Comparison of ENCODE assay signal across 8 cellular contexts in the genomic region with DNA sequence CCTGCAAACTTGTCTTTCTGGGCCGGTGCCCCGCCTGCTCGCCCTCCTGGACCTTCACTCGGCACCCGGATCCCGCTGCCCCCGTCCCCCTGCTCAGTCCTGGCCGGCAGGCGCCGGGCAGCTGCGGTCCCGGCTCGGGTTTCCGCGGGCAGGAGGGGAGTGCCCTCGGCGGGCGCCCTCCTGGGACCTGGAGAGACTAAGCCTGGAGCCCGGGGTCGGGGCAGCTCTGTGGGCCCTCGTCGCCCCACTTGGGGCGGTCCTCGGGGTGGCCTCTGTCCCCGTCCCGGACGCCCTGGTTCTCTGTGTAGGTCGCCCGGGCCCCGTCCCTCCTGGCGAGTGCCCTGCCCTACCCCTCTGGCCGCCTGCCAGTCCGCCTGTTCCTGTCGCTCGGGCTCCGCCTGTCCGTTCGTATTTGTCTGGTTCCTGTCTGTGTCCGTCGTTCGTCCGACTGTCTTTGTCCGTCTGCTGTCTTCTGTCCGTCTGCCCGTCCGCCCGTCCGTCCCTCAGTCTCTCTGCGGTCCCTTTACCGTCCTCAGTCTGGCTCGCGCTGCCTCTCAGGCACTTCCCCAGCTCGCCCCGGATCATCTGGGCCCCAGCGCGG. TPM values are rescaled to one million over a fixed set of nuclear protein-coding genes. Genes with fewer than 3 reads are reported as not detected.
DNase-seq lines count a peak whose midpoint lies in the region; ATAC-seq and TF ChIP-seq lines count a peak whose summit lies in the region.

No MANE protein-coding gene starts in this region.

- peak overlapping the region; percentile 95 for H3K4me3 Mint-ChIP-seq in WTC11
- H3K4me3 Mint-ChIP-seq in naive thymus-derived CD8-positive, alpha-beta T cell: peak overlapping the region; percentile 79 to 98 (median 92)

- H3K27ac Mint-ChIP-seq in WTC11: 0 out of 2 replicates have a peak overlapping the region, but pooled peaks have one; percentile 47
- peak overlapping the region in 1 of 10 donors; percentile 59 for H3K27ac Mint-ChIP-seq in naive thymus-derived CD8-positive, alpha-beta T cell

- H3K9me3 Mint-ChIP-seq in WTC11: no peaks in the 10 kb centered on the region
- no peaks in the 10 kb centered on the region for H3K9me3 Mint-ChIP-seq in naive thymus-derived CD8-positive, alpha-beta T cell

- DNase-seq in SIG-M5 treated with dmso at 0.1 percent for 504 hours (lab: John Stamatoyannopoulos, UW; ENCODE audit: unreplicated experiment): peak; percentile 16
- DNase-seq in SIG-M5 (lab: John Stamatoyannopoulos, UW): no peak
- DNase-seq in LHCN-M2 (ENCODE audit: low read depth): peak; percentile 57
- DNase-seq in WTC11 (ENCODE audit: low spot score): peak; percentile 55
- DNase-seq in fibroblast of gingiva (ENCODE audit: low read depth): peak; percentile 56
- DNase-seq in naive thymus-derived CD8-positive, alpha-beta T cell: peak in 5 of 10 donors; percentile 4 to 28 (median 25)
- DNase-seq in GM13976 (ENCODE audit: low spot score): no peak

- H3K4me1 Mint-ChIP-seq in WTC11: peaks cover 37% of the 10 kb centered on the region
- H3K4me1 Mint-ChIP-seq in naive thymus-derived CD8-positive, alpha-beta T cell: peaks cover 8 to 15% (median 10%) of the 10 kb centered on the region in 4 donors

- POLR2A ChIA-PET in WTC11 (lab: Charles Lee): interaction anchor here (0.6 to 2.4 kb wide), 6 partner anchors 19 to 292 kb away, joined by 3 to 14 read pairs (median 4); a partner anchor contains a TSS
- POLR2A ChIA-PET in naive thymus-derived CD8-positive, alpha-beta T cell (lab: Charles Lee): no interaction called here

- in situ Hi-C loops in GM13976 (cut with MboI; ENCODE audit: low sequenced_read_pairs, unreplicated experiment): no loop called here

- no peak for TF ChIP-seq CTCF in WTC11 (IDR thresholded peaks at IDR 0.05)
- no peak for TF ChIP-seq CTCF in GM13976 (IDR thresholded peaks at IDR 0.05; ENCODE audit: borderline replicate concordance, control extremely low read depth, extremely low read depth, insufficient read depth, missing control alignments)

- H3K27me3 Mint-ChIP-seq in WTC11 (ENCODE audit: low read depth): peaks cover 16% of the 10 kb centered on the region
- H3K27me3 Mint-ChIP-seq in naive thymus-derived CD8-positive, alpha-beta T cell: peaks cover 45 to 85% (median 70%) of the 10 kb centered on the region in 5 donors

- ATAC-seq in WTC11: peak; percentile 25
- ATAC-seq in naive thymus-derived CD8-positive, alpha-beta T cell: peak; percentile 59 to 60
- no peak for ATAC-seq in activated CD4-positive, CD25-positive, alpha-beta regulatory T cell treated with anti-CD3 and anti-CD28 coated beads, Interleukin-2, amount 50 U/mL, for 24 hours

- CTCF ChIA-PET in WTC11 (lab: Charles Lee): interaction anchor here (1.1 to 3.5 kb wide), 10 partner anchors 8 to 232 kb away, joined by 3 to 21 read pairs (median 6); a partner anchor contains a TSS

- no peaks in the 10 kb centered on the region for H3K36me3 Mint-ChIP-seq in WTC11
- H3K36me3 Mint-ChIP-seq in naive thymus-derived CD8-positive, alpha-beta T cell: peaks cover 0 to 2% (median 0%) of the 10 kb centered on the region in 3 donors

TF ChIP-seq in WTC11, 78 proteins besides CTCF, POLR2A, EP300 and RAD21:
- TF ChIP-seq TP53 (CRISPR knock-in tag; IDR thresholded peaks at IDR 0.05) (0 out of 2 replicates have a peak, but pooled peaks have one; percentile 19), ZNF232 (CRISPR knock-in tag; IDR thresholded peaks at IDR 0.05) (0 out of 2 replicates have a peak, but pooled peaks have one; percentile 2), FOXP1 (CRISPR knock-in tag; IDR thresholded peaks at IDR 0.05; ENCODE audit: borderline replicate concordance) (peak; percentile 45; the same call in 1 of the 2 replicates), ZNF416 (CRISPR knock-in tag; IDR thresholded peaks at IDR 0.05) (no peak), MYBL2 (CRISPR knock-in tag; IDR thresholded peaks at IDR 0.05) (0 out of 2 replicates have a peak, but pooled peaks have one; percentile 12)
- TF ChIP-seq, protein P1, sequence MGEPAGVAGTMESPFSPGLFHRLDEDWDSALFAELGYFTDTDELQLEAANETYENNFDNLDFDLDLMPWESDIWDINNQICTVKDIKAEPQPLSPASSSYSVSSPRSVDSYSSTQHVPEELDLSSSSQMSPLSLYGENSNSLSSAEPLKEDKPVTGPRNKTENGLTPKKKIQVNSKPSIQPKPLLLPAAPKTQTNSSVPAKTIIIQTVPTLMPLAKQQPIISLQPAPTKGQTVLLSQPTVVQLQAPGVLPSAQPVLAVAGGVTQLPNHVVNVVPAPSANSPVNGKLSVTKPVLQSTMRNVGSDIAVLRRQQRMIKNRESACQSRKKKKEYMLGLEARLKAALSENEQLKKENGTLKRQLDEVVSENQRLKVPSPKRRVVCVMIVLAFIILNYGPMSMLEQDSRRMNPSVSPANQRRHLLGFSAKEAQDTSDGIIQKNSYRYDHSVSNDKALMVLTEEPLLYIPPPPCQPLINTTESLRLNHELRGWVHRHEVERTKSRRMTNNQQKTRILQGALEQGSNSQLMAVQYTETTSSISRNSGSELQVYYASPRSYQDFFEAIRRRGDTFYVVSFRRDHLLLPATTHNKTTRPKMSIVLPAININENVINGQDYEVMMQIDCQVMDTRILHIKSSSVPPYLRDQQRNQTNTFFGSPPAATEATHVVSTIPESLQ (CRISPR knock-in tag; IDR thresholded peaks at IDR 0.05): no peak
- TF ChIP-seq, protein P2, sequence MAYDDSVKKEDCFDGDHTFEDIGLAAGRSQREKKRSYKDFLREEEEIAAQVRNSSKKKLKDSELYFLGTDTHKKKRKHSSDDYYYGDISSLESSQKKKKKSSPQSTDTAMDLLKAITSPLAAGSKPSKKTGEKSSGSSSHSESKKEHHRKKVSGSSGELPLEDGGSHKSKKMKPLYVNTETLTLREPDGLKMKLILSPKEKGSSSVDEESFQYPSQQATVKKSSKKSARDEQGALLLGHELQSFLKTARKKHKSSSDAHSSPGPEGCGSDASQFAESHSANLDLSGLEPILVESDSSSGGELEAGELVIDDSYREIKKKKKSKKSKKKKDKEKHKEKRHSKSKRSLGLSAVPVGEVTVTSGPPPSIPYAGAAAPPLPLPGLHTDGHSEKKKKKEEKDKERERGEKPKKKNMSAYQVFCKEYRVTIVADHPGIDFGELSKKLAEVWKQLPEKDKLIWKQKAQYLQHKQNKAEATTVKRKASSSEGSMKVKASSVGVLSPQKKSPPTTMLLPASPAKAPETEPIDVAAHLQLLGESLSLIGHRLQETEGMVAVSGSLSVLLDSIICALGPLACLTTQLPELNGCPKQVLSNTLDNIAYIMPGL (CRISPR knock-in tag; IDR thresholded peaks at IDR 0.05): peak; percentile 71; the same call in 1 of the 2 replicates

RNA-seq across cellular contexts. Expression of a gene that starts 0.5 kb away (rescaled TPM):
- 18.4 and 23.9 TPM in 2 replicates for total RNA-seq in LHCN-M2 (2014; rRNA removed)
- 65.8 TPM for polyA plus RNA-seq in LHCN-M2 (2012)
- 26.0 to 27.8 TPM (median 27.6 TPM) in 3 replicates for total RNA-seq in WTC11 (2021)
- not detected for total RNA-seq in naive thymus-derived CD8-positive, alpha-beta T cell
- not detected for polyA plus RNA-seq in naive thymus-derived CD8-positive, alpha-beta T cell

RNA-seq across cellular contexts. Expression of a gene that starts 40.6 kb away (rescaled TPM):
- total RNA-seq in LHCN-M2 (2014; rRNA removed) (5.1 and 10.2 TPM in 2 replicates), WTC11 (2021) (18.0 to 25.0 TPM (median 19.0 TPM) in 3 replicates)
- polyA plus RNA-seq in LHCN-M2 (2012): 90.8 TPM
- not detected for total RNA-seq in naive thymus-derived CD8-positive, alpha-beta T cell
- not detected for polyA plus RNA-seq in naive thymus-derived CD8-positive, alpha-beta T cell

Comparison
In these comparisons a context has a peak if more than half of its experiments do, and no peak if none do; other contexts are left out.
1. DNase-seq: peak in SIG-M5 treated with dmso at 0.1 percent for 504 hours (single experiment), LHCN-M2 (single experiment), WTC11 (single experiment) and fibroblast of gingiva (single experiment); none in SIG-M5 (single experiment) and GM13976 (single experiment).
2. ATAC-seq: peak in WTC11 (single experiment) and naive thymus-derived CD8-positive, alpha-beta T cell (2 of 2); none in activated CD4-positive, CD25-positive, alpha-beta regulatory T cell treated with anti-CD3 and anti-CD28 coated beads, Interleukin-2, amount 50 U/mL, for 24 hours (0 of 2).
3. RNA of a gene that starts 0.5 kb away (total RNA-seq): 26.0 to 27.8 TPM in WTC11 and 18.4 to 23.9 TPM in LHCN-M2; not detected in naive thymus-derived CD8-positive, alpha-beta T cell; every median in the first group is over 10 times any median in the second.